Comparison of ENCODE assay signal across 15 cellular contexts in genomic region chr16:24463196-24463945, GRCh38.
"Had no signal": no experiment of that assay in that cellular context is flagged by ENCODE, and none has a peak within 500 bp of the region (broad histone marks: within the 10 kb centered on the region; RNA-seq: fewer than 3 reads in every experiment).

No MANE protein-coding gene starts in this region.

- H3K27me3 ChIP-seq: ovary had no signal

- DNase-seq: activated CD4-positive, alpha-beta memory T cell treated with anti-CD3 and anti-CD28 coated beads, Interleukin-2, amount 10 ng/mL, durations not matched to agents 7 days and 5 days; activated CD8-positive, alpha-beta memory T cell treated with anti-CD3 and anti-CD28 coated beads, Interleukin-2, amount 10 ng/mL, durations not matched to agents 7 days and 5 days; effector CD8-positive, alpha-beta T cell; foreskin fibroblast; glutamatergic neuron; kidney glomerular epithelial cell; left ventricle myocardium superior; naive thymus-derived CD4-positive, alpha-beta T cell; ovary; stimulated activated CD4-positive, alpha-beta T cell treated with anti-CD3 and anti-CD28 coated beads, Interleukin-4, amount 100 ng/mL, for 4 hours; upper lobe of right lung had no signal

- FAIRE-seq: bronchial epithelial cell had no signal

- H3K36me3 ChIP-seq: ovary, thoracic aorta, upper lobe of right lung had no signal

- H3K9me3 ChIP-seq: ovary, thoracic aorta, upper lobe of right lung had no signal

- H3K4me1 ChIP-seq: upper lobe of right lung had no signal

- H3K27ac ChIP-seq: ovary, thoracic aorta, upper lobe of right lung had no signal

- ATAC-seq: activated CD8-positive, alpha-beta memory T cell treated with anti-CD3 and anti-CD28 coated beads, Interleukin-2, amount 10 ng/mL, durations not matched to agents 7 days and 5 days; left ventricle myocardium superior; naive thymus-derived CD4-positive, alpha-beta T cell; sciatic nerve; stimulated activated memory B cell treated with anti-CD40 and anti-IgM and Interleukin-4, amounts not matched to agents 10 μg/mL and 1 μg/mL and 100 μg/mL, for 72 hours; upper lobe of right lung had no signal

- H3K4me3 ChIP-seq: ovary, thoracic aorta, upper lobe of right lung had no signal
